In genomic region chr9:113562653-113563381, GRCh38 we compare ENCODE assay signal across 19 cellular contexts.
A peak's percentile ranks its signal among the peaks of the same experiment; 100 is the strongest.
DNase-seq lines count a peak whose midpoint lies in the region; ATAC-seq, FAIRE-seq and TF ChIP-seq lines count a peak whose summit lies in the region.
"Had no signal": no experiment of that assay in that cellular context is flagged by ENCODE, and none has a peak within 500 bp of the region (broad histone marks: within the 10 kb centered on the region; RNA-seq: fewer than 3 reads in every experiment).

No MANE protein-coding gene starts in this region.

- H3K36me3 ChIP-seq in HEK293 (ENCODE audit: control insufficient read depth in 2 of 2, insufficient read depth in 1 of 2, low read length in 2 of 2) (no peaks in the 10 kb centered on the region), GM12878 (ENCODE audit: control insufficient read depth in 2 of 2, insufficient read depth in 2 of 2, low read length in 1 of 2) (peaks cover 13 to 17% of the 10 kb centered on the region in 2 experiments; a peak in 3 of 4 replicates)
- H3K36me3 ChIP-seq: brain microvascular endothelial cell had no signal

- TF ChIP-seq CTCF in HEK293 (tag by site-specific recombination; IDR thresholded peaks at IDR 0.05) = no peak
- TF ChIP-seq CTCF in GM12878 (IDR thresholded peaks at IDR 0.05 in 2 of 3, conservative IDR thresholded peaks at IDR 0.05 in 1 of 3; ENCODE audit: control insufficient read depth in 2 of 3, extremely low read depth in 1 of 3, insufficient read depth in 1 of 3, low read depth in 3 of 3, low read length in 3 of 3) = no peak

- CTCF ChIA-PET in HEK293 (lab: Yijun Ruan, JAX) = interaction anchor here (0.6 kb wide), 1 partner anchor 92 kb away, joined by 3 read pairs; no protein-coding TSS in a partner anchor
- CTCF ChIA-PET in GM12878 (lab: Yijun Ruan, JAX) = interaction anchor here (0.7 to 4.3 kb wide), 6 partner anchors 11 to 116 kb away, joined by 3 to 35 read pairs (median 5); no protein-coding TSS in a partner anchor

- no peaks in the 10 kb centered on the region for H3K27me3 ChIP-seq in GM12878 (replicated peaks in 1 of 2; ENCODE audit: control insufficient read depth in 2 of 2, insufficient read depth in 2 of 2, low read length in 1 of 2)
- H3K27me3 ChIP-seq in right cardiac atrium (ENCODE audit: control insufficient read depth, insufficient read depth) = no peaks in the 10 kb centered on the region
- H3K27me3 ChIP-seq: brain microvascular endothelial cell, dorsolateral prefrontal cortex had no signal

- no peak overlapping the region for H2AFZ ChIP-seq in GM12878 (ENCODE audit: control insufficient read depth, low read depth, low read length)

- SMC1A ChIA-PET in GM12878 (lab: Charles Lee; ENCODE audit: uncharacterized antibody, unreplicated experiment) = interaction anchor here (0.6 to 4.5 kb wide), 6 partner anchors 12 to 115 kb away, joined by 3 to 37 read pairs (median 3); no protein-coding TSS in a partner anchor

- ATAC-seq in GM12878 = no peak
- ATAC-seq in right cardiac atrium = no peak
- no peak for ATAC-seq in sciatic nerve
- ATAC-seq: esophagus mucosa; naive thymus-derived CD8-positive, alpha-beta T cell; stimulated activated naive CD8-positive, alpha-beta T cell treated with anti-CD3 and anti-CD28 coated beads, Interleukin-15, amount 100 ng/mL, for 72 hours; WTC11 had no signal

- TF ChIP-seq POLR2A in GM12878 (IDR thresholded peaks at IDR 0.05; ENCODE audit: low read depth, low read length) = no peak

- RAD21 ChIA-PET in GM12878 (lab: Charles Lee; ENCODE audit: unreplicated experiment) = interaction anchor here (1.0 to 4.4 kb wide), 5 partner anchors 13 to 45 kb away, joined by 3 to 36 read pairs (median 28); no protein-coding TSS in a partner anchor

- WGBS in GM12878 (ENCODE audit: insufficient coverage, insufficient replicate concordance, low lambda C conversion rate, missing lambda C conversion rate) = 46% methylated on average over 2 of the region's 2 CpGs
- WGBS in right cardiac atrium = 53% methylated on average over 2 of the region's 2 CpGs

- DNase-seq in GM12878 (ENCODE audit: low read depth, low spot score) (no peak), right cardiac atrium (peak in 2 of 3 donors; percentile 34 to 52), sciatic nerve (ENCODE audit: low spot score) (peak; percentile 42), ACHN (no peak), LoVo (ENCODE audit: low spot score) (no peak), SW 1271 (lab: John Stamatoyannopoulos, UW) (no peak), activated gamma-delta T cell (lab: John Stamatoyannopoulos, UW) (no peak)
- DNase-seq: activated naive CD4-positive, alpha-beta T cell treated with Interleukin-2 at 50 U/mL for 16 hours; brain microvascular endothelial cell; NCI-H187; NCI-H345; SHP77; stimulated activated naive CD8-positive, alpha-beta T cell treated with anti-CD3 and anti-CD28 coated beads, Interleukin-15, amount 100 ng/mL, for 72 hours had no signal

- intact Hi-C loops in GM12878 (cut with micrococcal nuclease; ENCODE audit: unreplicated experiment) (no loop called here), right cardiac atrium (cut with DNase I) (no loop called here), sciatic nerve (cut with DNase I) (no loop called here)

- peaks cover 4% of the 10 kb centered on the region for H3K79me2 ChIP-seq in GM12878 (ENCODE audit: control insufficient read depth, insufficient read depth, low read length)

- H3K4me3 ChIP-seq in HEK293 (ENCODE audit: low read depth, low read length) (no peak overlapping the region), GM12878 (no peak overlapping the region), right cardiac atrium (ENCODE audit: low read length) (no peak overlapping the region)
- H3K4me3 ChIP-seq: dorsolateral prefrontal cortex, lung had no signal

- no peak for TF ChIP-seq EP300 in GM12878 (IDR thresholded peaks at IDR 0.05; ENCODE audit: borderline replicate concordance in 1 of 2, control insufficient read depth in 1 of 2, low read depth in 2 of 2, low read length in 2 of 2)

- H3K27ac ChIP-seq in HEK293 (ENCODE audit: extremely low read depth, low read depth, low read length) (no peak overlapping the region), GM12878 (ENCODE audit: control insufficient read depth, insufficient read depth) (no peak overlapping the region), right cardiac atrium (ENCODE audit: low read length) (no peak overlapping the region)
- H3K27ac ChIP-seq: brain microvascular endothelial cell had no signal

- POLR2A ChIA-PET in HEK293 (lab: Yijun Ruan, JAX) (no interaction called here), GM12878 (lab: Charles Lee) (interaction anchor here (1.2 to 5.3 kb wide), 5 partner anchors 15 to 114 kb away, joined by 3 to 62 read pairs (median 15); no protein-coding TSS in a partner anchor)

- no peaks in the 10 kb centered on the region for H3K9me3 ChIP-seq in HEK293 (ENCODE audit: control insufficient read depth, insufficient read depth, low read depth, low read length)
- H3K9me3 ChIP-seq in GM12878 (replicated peaks; ENCODE audit: control insufficient read depth, insufficient read depth, low read length) = no peaks in the 10 kb centered on the region
- H3K9me3 ChIP-seq in right cardiac atrium (ENCODE audit: control insufficient read depth, low read length) = no peaks in the 10 kb centered on the region

- H3K4me1 ChIP-seq in HEK293 (ENCODE audit: control insufficient read depth, insufficient read depth, low read length) (no peaks in the 10 kb centered on the region), GM12878 (ENCODE audit: control insufficient read depth, insufficient read depth, low read length) (peaks cover 17% of the 10 kb centered on the region), right cardiac atrium (ENCODE audit: control insufficient read depth, insufficient read depth, low read length) (peaks cover 40% of the 10 kb centered on the region)

- peaks cover 3% of the 10 kb centered on the region; the same call in 1 of the 2 replicates for H4K20me1 ChIP-seq in GM12878 (ENCODE audit: control insufficient read depth, insufficient read depth)

- in situ Hi-C loops in GM12878 (cut with MboI) (no loop called here), ACHN (cut with HindIII; ENCODE audit: low pct_ligation_motif_present, low pct_unique_long_range_greater_than_20kb, low sequenced_read_pairs) (no loop called here)

- no peak overlapping the region for H3K9ac ChIP-seq in GM12878 (ENCODE audit: control insufficient read depth, insufficient read depth, low read length)

- no TSS peak for BruUV-seq in GM12878 (replicated peaks; lab: Mats Ljungman, UMichigan)

- TF ChIP-seq RAD21 in GM12878 (IDR thresholded peaks at IDR 0.05; ENCODE audit: insufficient read depth, low read depth, low read length) = no peak

- peak; percentile 7 for FAIRE-seq in GM12878 (lab: Jason Lieb, UNC)

- H3K4me2 ChIP-seq in GM12878 (ENCODE audit: control insufficient read depth, insufficient read depth) = no peak overlapping the region

TF ChIP-seq in HEK293, 187 proteins besides CTCF, POLR2A, EP300 and RAD21 (continues in another document):
- TF ChIP-seq ZNF423 (tag by site-specific recombination; IDR thresholded peaks at IDR 0.05) (no peak), MEIS1 (CRISPR knock-in tag; IDR thresholded peaks at IDR 0.05; ENCODE audit: borderline replicate concordance) (no peak), ZNF16 (tag by site-specific recombination; IDR thresholded peaks at IDR 0.05; ENCODE audit: low read depth) (no peak), WT1 (tag by site-specific recombination; IDR thresholded peaks at IDR 0.05) (no peak), ZNF768 (tag by site-specific recombination; IDR thresholded peaks at IDR 0.05) (0 out of 2 replicates have a peak, but pooled peaks have one; percentile 6), ZNF248 (tag by site-specific recombination; IDR thresholded peaks at IDR 0.05) (no peak), ZNF37A (tag by site-specific recombination; IDR thresholded peaks at IDR 0.05) (no peak), ZNF626 (tag by site-specific recombination; IDR thresholded peaks at IDR 0.05) (no peak), ZNF747 (tag by site-specific recombination; IDR thresholded peaks at IDR 0.05) (no peak)

TF ChIP-seq in GM12878, 131 proteins besides CTCF, POLR2A, EP300 and RAD21 (continues in another document):
- TF ChIP-seq ZBED1 (IDR thresholded peaks at IDR 0.05; ENCODE audit: borderline replicate concordance) (no peak), SIN3A (IDR thresholded peaks at IDR 0.05; ENCODE audit: low read depth, low read length) (no peak), CHD2 (IDR thresholded peaks at IDR 0.05; ENCODE audit: borderline replicate concordance, low read depth, low read length) (no peak), SMARCA5 (IDR thresholded peaks at IDR 0.05) (peak; percentile 40; the same call in 1 of the 2 replicates), MTA3 (IDR thresholded peaks at IDR 0.05; ENCODE audit: borderline replicate concordance, low read length) (no peak), BHLHE40 (IDR thresholded peaks at IDR 0.05; ENCODE audit: borderline replicate concordance in 1 of 2, low read depth in 2 of 2, low read length in 1 of 2) (no peak), HDAC6 (IDR thresholded peaks at IDR 0.05; ENCODE audit: unreplicated experiment) (no peak)
- TF ChIP-seq, protein P1, sequence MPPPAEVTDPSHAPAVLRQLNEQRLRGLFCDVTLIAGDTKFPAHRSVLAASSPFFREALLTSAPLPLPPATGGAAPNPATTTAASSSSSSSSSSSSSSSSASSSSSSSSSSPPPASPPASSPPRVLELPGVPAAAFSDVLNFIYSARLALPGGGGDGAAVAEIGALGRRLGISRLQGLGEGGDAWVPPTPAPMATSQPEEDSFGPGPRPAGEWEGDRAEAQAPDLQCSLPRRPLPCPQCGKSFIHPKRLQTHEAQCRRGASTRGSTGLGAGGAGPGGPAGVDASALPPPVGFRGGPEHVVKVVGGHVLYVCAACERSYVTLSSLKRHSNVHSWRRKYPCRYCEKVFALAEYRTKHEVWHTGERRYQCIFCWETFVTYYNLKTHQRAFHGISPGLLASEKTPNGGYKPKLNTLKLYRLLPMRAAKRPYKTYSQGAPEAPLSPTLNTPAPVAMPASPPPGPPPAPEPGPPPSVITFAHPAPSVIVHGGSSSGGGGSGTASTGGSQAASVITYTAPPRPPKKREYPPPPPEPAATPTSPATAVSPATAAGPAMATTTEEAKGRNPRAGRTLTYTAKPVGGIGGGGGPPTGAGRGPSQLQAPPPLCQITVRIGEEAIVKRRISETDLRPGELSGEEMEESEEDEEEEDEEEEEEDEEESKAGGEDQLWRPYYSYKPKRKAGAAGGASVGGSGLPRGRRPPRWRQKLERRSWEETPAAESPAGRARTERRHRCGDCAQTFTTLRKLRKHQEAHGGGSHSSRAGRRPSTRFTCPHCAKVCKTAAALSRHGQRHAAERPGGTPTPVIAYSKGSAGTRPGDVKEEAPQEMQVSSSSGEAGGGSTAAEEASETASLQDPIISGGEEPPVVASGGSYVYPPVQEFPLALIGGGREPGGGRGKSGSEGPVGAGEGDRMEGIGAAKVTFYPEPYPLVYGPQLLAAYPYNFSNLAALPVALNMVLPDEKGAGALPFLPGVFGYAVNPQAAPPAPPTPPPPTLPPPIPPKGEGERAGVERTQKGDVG (CRISPR knock-in tag; IDR thresholded peaks at IDR 0.05) = no peak

Comparison
In these comparisons a context has a peak if more than half of its experiments do, and no peak if none do; other contexts are left out.
1. DNase-seq: peak in right cardiac atrium (2 of 3) and sciatic nerve (single experiment); none in GM12878 (single experiment), ACHN (single experiment), LoVo (single experiment), SW 1271 (0 of 2) and activated gamma-delta T cell (single experiment).